11 cellular contexts compared by ENCODE assay signal in the genomic region with DNA sequence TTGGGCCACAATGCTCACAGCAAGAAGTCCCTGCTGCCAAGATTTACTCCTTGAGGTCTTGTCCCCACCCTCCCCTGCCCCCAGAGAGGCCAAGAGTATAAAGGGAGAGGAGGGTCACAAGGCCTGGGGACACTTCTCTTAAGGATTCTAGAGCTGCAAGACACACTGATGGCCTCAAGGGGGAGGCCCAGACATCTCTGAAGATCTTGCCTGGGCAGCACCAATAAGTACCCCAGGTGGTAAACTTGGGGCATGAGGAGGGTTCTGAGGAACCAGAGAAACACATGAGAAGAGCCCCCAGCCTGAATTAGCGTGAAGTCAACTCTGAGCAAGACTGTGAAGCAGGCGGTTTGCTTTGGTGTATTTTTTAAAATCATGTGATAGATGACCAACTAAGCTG. TPM values are rescaled to one million over a fixed set of nuclear protein-coding genes. Genes with fewer than 3 reads are reported as not detected.
DNase-seq lines count a peak whose midpoint lies in the region; ATAC-seq, FAIRE-seq and TF ChIP-seq lines count a peak whose summit lies in the region.
"Had no signal": no experiment of that assay in that cellular context is flagged by ENCODE, and none has a peak within 500 bp of the region (broad histone marks: within the 10 kb centered on the region; RNA-seq: fewer than 3 reads in every experiment).

No MANE protein-coding gene starts in this region.

- H3K9me1 ChIP-seq in K562 (ENCODE audit: control insufficient read depth, insufficient read depth, low read length) = no peaks in the 10 kb centered on the region

- H3K4me1 Mint-ChIP-seq in osteocyte (ENCODE audit: unreplicated experiment) (no peaks in the 10 kb centered on the region), immature natural killer cell (no peaks in the 10 kb centered on the region)
- H3K4me1 Mint-ChIP-seq: activated CD4-positive, alpha-beta memory T cell treated with anti-CD3 and anti-CD28 coated beads, Interleukin-2, amount 10 ng/mL, durations not matched to agents 7 days and 5 days had no signal

- peak in 1 of 2 experiments; percentile 37; a peak in 2 of 4 replicates for TF ChIP-seq RAD21 in K562 (CRISPR knock-in tag; conservative IDR thresholded peaks at IDR 0.05 in 1 of 2, IDR thresholded peaks at IDR 0.05 in 1 of 2)

- no peak for TF ChIP-seq POLR2A in K562 (conservative IDR thresholded peaks at IDR 0.05)
- TF ChIP-seq POLR2A in transverse colon (IDR thresholded peaks at IDR 0.05) = no peak

- H3K27me3 Mint-ChIP-seq in osteocyte (ENCODE audit: unreplicated experiment) (peaks cover 30% of the 10 kb centered on the region), immature natural killer cell (ENCODE audit: low read depth in 3 of 3) (peaks cover 2 to 3% (median 2%) of the 10 kb centered on the region in 3 donors)

- no peak overlapping the region for H2AFZ ChIP-seq in K562 (ENCODE audit: low read depth, low read length)

- BruUV-seq in K562 (replicated peaks; lab: Mats Ljungman, UMichigan) = no TSS peak

- H3K36me3 Mint-ChIP-seq in osteocyte (ENCODE audit: unreplicated experiment) (no peaks in the 10 kb centered on the region), immature natural killer cell (no peaks in the 10 kb centered on the region)

- no peaks in the 10 kb centered on the region for H3K36me3 ChIP-seq in K562 (ENCODE audit: control insufficient read depth, insufficient read depth, low read length)
- no peaks in the 10 kb centered on the region for H3K36me3 ChIP-seq in transverse colon

- DNase-seq in NCI-H82 (lab: John Stamatoyannopoulos, UW) (peak; percentile 54), NCI-H82 treated with DMSO at 0.1 percent for 48 hours (lab: John Stamatoyannopoulos, UW; ENCODE audit: unreplicated experiment) (no peak), K562 (ENCODE audit: extremely low read depth in 1 of 4, low spot score in 3 of 4) (peak in 3 of 4 experiments; percentile 25 to 30 (median 30)), osteocyte (ENCODE audit: extremely low spot score, unreplicated experiment) (no peak), transverse colon (no peak), immature natural killer cell (no peak)
- DNase-seq in stimulated activated CD4-positive, alpha-beta T cell treated with anti-CD3 and anti-CD28 coated beads, Interleukin-4, amount 100 ng/mL, for 24 hours = no peak
- DNase-seq: activated CD4-positive, alpha-beta memory T cell treated with anti-CD3 and anti-CD28 coated beads, Interleukin-2, amount 10 ng/mL, durations not matched to agents 7 days and 5 days; NCI-H524 treated with DMSO at 0.1 percent for 48 hours had no signal

- H4K20me1 ChIP-seq in K562 (replicated peaks; ENCODE audit: control insufficient read depth, insufficient read depth, low read length) = 0 out of 2 replicates have a peak, but pooled peaks cover 3% of the 10 kb centered on the region

- peak; percentile 83 for ATAC-seq in K562
- ATAC-seq: sciatic nerve had no signal

- H3K79me2 ChIP-seq in K562 (ENCODE audit: control insufficient read depth, insufficient read depth, low read length) = no peaks in the 10 kb centered on the region

- H3K9ac ChIP-seq in K562 (ENCODE audit: insufficient read depth in 1 of 2, low read depth in 2 of 2, low read length in 2 of 2) = no peak overlapping the region; a peak in 1 of 4 replicates

- no peak overlapping the region for H3K4me3 ChIP-seq in K562
- H3K4me3 ChIP-seq in transverse colon = no peak overlapping the region

- peaks cover 30 to 48% of the 10 kb centered on the region in 2 experiments for H3K27me3 ChIP-seq in K562 (ENCODE audit: control insufficient read depth in 2 of 2, insufficient read depth in 2 of 2, low read length in 2 of 2)
- H3K27me3 ChIP-seq in transverse colon = peaks cover 4% of the 10 kb centered on the region

- peaks cover 0 to 16% of the 10 kb centered on the region in 2 experiments; a peak in 4 of 5 replicates for H3K4me1 ChIP-seq in K562 (replicated peaks in 1 of 2; ENCODE audit: control insufficient read depth in 2 of 2, insufficient read depth in 2 of 2, low read length in 2 of 2)
- H3K4me1 ChIP-seq in transverse colon = no peaks in the 10 kb centered on the region

- H3K9me3 Mint-ChIP-seq in osteocyte (ENCODE audit: unreplicated experiment) (no peaks in the 10 kb centered on the region), immature natural killer cell (no peaks in the 10 kb centered on the region)
- H3K9me3 Mint-ChIP-seq: activated CD4-positive, alpha-beta memory T cell treated with anti-CD3 and anti-CD28 coated beads, Interleukin-2, amount 10 ng/mL, durations not matched to agents 7 days and 5 days had no signal

- H3K27ac Mint-ChIP-seq in osteocyte (ENCODE audit: unreplicated experiment) (no peak overlapping the region), immature natural killer cell (no peak overlapping the region)
- H3K27ac Mint-ChIP-seq: activated CD4-positive, alpha-beta memory T cell treated with anti-CD3 and anti-CD28 coated beads, Interleukin-2, amount 10 ng/mL, durations not matched to agents 7 days and 5 days had no signal

- CTCF ChIA-PET in K562 (lab: Yijun Ruan, JAX; ENCODE audit: low intra/inter-chr PET ratio) = no interaction called here

- H3K9me3 ChIP-seq in K562 (replicated peaks; ENCODE audit: control insufficient read depth, insufficient read depth, low read depth, low read length) = no peaks in the 10 kb centered on the region
- no peaks in the 10 kb centered on the region for H3K9me3 ChIP-seq in transverse colon

- FAIRE-seq in K562 (lab: Jason Lieb, UNC) = no peak

- H3K4me3 Mint-ChIP-seq in osteocyte (ENCODE audit: unreplicated experiment) (no peak overlapping the region), immature natural killer cell (no peak overlapping the region)
- H3K4me3 Mint-ChIP-seq: activated CD4-positive, alpha-beta memory T cell treated with anti-CD3 and anti-CD28 coated beads, Interleukin-2, amount 10 ng/mL, durations not matched to agents 7 days and 5 days had no signal

- TF ChIP-seq CTCF in LNCAP (IDR thresholded peaks at IDR 0.05) (peak; percentile 22; the same call in 1 of the 2 replicates), K562 (IDR thresholded peaks at IDR 0.05 in 2 of 3, conservative IDR thresholded peaks at IDR 0.05 in 1 of 3; ENCODE audit: insufficient read depth in 2 of 3, low read depth in 1 of 3, low read length in 3 of 3) (peak; percentile 42 to 57 (median 46); a peak in 5 of 6 replicates), osteocyte (IDR thresholded peaks at IDR 0.05) (peak; percentile 22), transverse colon (IDR thresholded peaks at IDR 0.05) (no peak)

- intact Hi-C loops in K562 (cut with micrococcal nuclease) = no loop called here
- intact Hi-C loops in transverse colon (cut with DNase I; ENCODE audit: low total_unique reads) = no loop called here

- WGBS in K562 (ENCODE audit: insufficient coverage, low coverage, missing lambda C conversion rate) = 0% methylated on average over 2 of the region's 2 CpGs
- 67 to 94% methylated on average over 2 of the region's 2 CpGs for WGBS in transverse colon (ENCODE audit: low coverage in 1 of 2), 2 donors

- H3K4me2 ChIP-seq in K562 (ENCODE audit: insufficient read depth, low read length) = no peak overlapping the region

- POLR2A ChIA-PET in K562 (lab: Yijun Ruan, JAX) = interaction anchor here (0.6 to 1.2 kb wide), 4 partner anchors 11 to 117 kb away, joined by 3 to 4 read pairs (median 4); no protein-coding TSS in a partner anchor

- in situ Hi-C loops in K562 (cut with MboI) = no loop called here
- in situ Hi-C loops in transverse colon (cut with MboI; ENCODE audit: low pct_ligation_motif_present in 1 of 4, low pct_unique_long_range_greater_than_20kb in 1 of 4, low sequenced_read_pairs in 3 of 4) = no loop called here

- H3K27ac ChIP-seq in K562 (ENCODE audit: extremely low read depth, low read depth, low read length) = no peak overlapping the region
- no peak overlapping the region for H3K27ac ChIP-seq in transverse colon

- TF ChIP-seq EP300 in K562 (IDR thresholded peaks at IDR 0.05; ENCODE audit: low read length) = no peak
- no peak for TF ChIP-seq EP300 in transverse colon (IDR thresholded peaks at IDR 0.05; ENCODE audit: low read depth)

RNA-seq across cellular contexts. Expression of a gene that starts 26.8 kb away (rescaled TPM):
- total RNA-seq in K562 (2011; cell fraction: chromatin; rRNA removed; ENCODE audit: low replicate concordance) = 160 and 172 TPM in 2 replicates
- total RNA-seq in K562 (2011; cell fraction: nucleolus; rRNA removed) = 62.4 and 79.2 TPM in 2 replicates
- 88.1 and 88.9 TPM in 2 replicates for total RNA-seq in K562 (2011; cell fraction: nucleoplasm; rRNA removed)
- 28.7 and 40.9 TPM in 2 replicates for total RNA-seq in K562 (2014; rRNA removed)
- 28.4 and 28.5 TPM in 2 replicates for total RNA-seq in K562 (2014; rRNA removed; fragmentation: Illumina TruSeq; extraction: Trizol)
- total RNA-seq in K562 (2015; rRNA removed; fragmentation: Illumina TruSeq; extraction: Trizol) = 32.5 and 35.9 TPM in 2 replicates
- 43.7 and 45.7 TPM in 2 replicates for total RNA-seq in K562 (2021)
- 44.6 and 57.3 TPM in 2 replicates for polyA plus RNA-seq in K562 (2011; rRNA removed)
- 29.4 and 34.9 TPM in 2 replicates for polyA plus RNA-seq in K562 (2011; cell fraction: cytosol; rRNA removed)
- polyA plus RNA-seq in K562 (2011; cell fraction: nucleus; rRNA removed) = 111 TPM in 2 replicates
- 15.8 and 19.3 TPM in 2 replicates for polyA plus RNA-seq in K562 (2012)
- polyA plus RNA-seq in K562 (2014; fragmentation: Illumina TruSeq; extraction: Trizol) = 25.7 and 29.4 TPM in 2 replicates
- 1 to 10 TPM; 8.8 to 9.1 TPM for polyA plus RNA-seq in K562 (2014; fragmentation: Nextera tagmentation; extraction: Ambion mirVana)
- 22.7 and 27.4 TPM in 2 replicates for polyA plus RNA-seq in K562 (2014; rRNA removed)
- 86.8 and 126 TPM in 2 replicates for polyA minus RNA-seq in K562 (2011; rRNA and poly(A)+ RNA removed)
- 29.8 and 38.3 TPM in 2 replicates for polyA minus RNA-seq in K562 (2011; cell fraction: cytosol; rRNA and poly(A)+ RNA removed)
- 23.7 and 38.2 TPM in 2 replicates for polyA minus RNA-seq in K562 (2011; cell fraction: nucleus; rRNA and poly(A)+ RNA removed)
- 47.3 and 47.4 TPM in 2 replicates for total RNA-seq in osteocyte
- 10 to 100 TPM; 43.2 to 79.6 (median 53.1) TPM for total RNA-seq in transverse colon
- 10 to 100 TPM in 2 of 3 donors, 1 to 10 TPM in 1; 9.3 to 24.2 (median 20.5) TPM for polyA plus RNA-seq in immature natural killer cell

RNA-seq across cellular contexts. Expression of a gene that starts 53.0 kb away (rescaled TPM):
- total RNA-seq in K562 (2011; cell fraction: chromatin; rRNA removed; ENCODE audit: low replicate concordance) = 0.07 TPM in 1 of 2 replicates, not detected in the other
- total RNA-seq in K562 (2011; cell fraction: nucleolus; rRNA removed) = under 0.01 and 0.13 TPM in 2 replicates
- 0.15 TPM in 1 of 2 replicates, not detected in the other for total RNA-seq in K562 (2011; cell fraction: nucleoplasm; rRNA removed)
- total RNA-seq in K562 (2014; rRNA removed) = not detected in 2 replicates
- total RNA-seq in K562 (2014; rRNA removed; fragmentation: Illumina TruSeq; extraction: Trizol) = not detected in 2 replicates
- total RNA-seq in K562 (2015; rRNA removed; fragmentation: Illumina TruSeq; extraction: Trizol) = not detected in 2 replicates
- not detected in 2 replicates for total RNA-seq in K562 (2021)
- not detected in 2 replicates for polyA plus RNA-seq in K562 (2011; rRNA removed)
- not detected in 2 replicates for polyA plus RNA-seq in K562 (2011; cell fraction: cytosol; rRNA removed)
- polyA plus RNA-seq in K562 (2011; cell fraction: nucleus; rRNA removed) = not detected in 2 replicates
- not detected in 2 replicates for polyA plus RNA-seq in K562 (2012)
- polyA plus RNA-seq in K562 (2014; fragmentation: Illumina TruSeq; extraction: Trizol) = not detected in 2 replicates
- polyA plus RNA-seq in K562 (2014; fragmentation: Nextera tagmentation; extraction: Ambion mirVana) = not detected
- polyA plus RNA-seq in K562 (2014; rRNA removed) = 0.04 TPM in 1 of 2 replicates, not detected in the other
- polyA minus RNA-seq in K562 (2011; rRNA and poly(A)+ RNA removed) = not detected in 2 replicates
- not detected in 2 replicates for polyA minus RNA-seq in K562 (2011; cell fraction: cytosol; rRNA and poly(A)+ RNA removed)
- polyA minus RNA-seq in K562 (2011; cell fraction: nucleus; rRNA and poly(A)+ RNA removed) = not detected in 2 replicates
- not detected in 2 replicates for total RNA-seq in osteocyte
- total RNA-seq in transverse colon = under 1 TPM in 1 of 4 donors, not detected in 3; 0.16 TPM
- under 1 TPM in 1 of 3 donors, not detected in 2; 0.16 TPM for polyA plus RNA-seq in immature natural killer cell

Comparison
In these comparisons a context has a peak if more than half of its experiments do, and no peak if none do; other contexts are left out.
1. DNase-seq: peak in NCI-H82 (single experiment) and K562 (3 of 4); none in NCI-H82 treated with DMSO at 0.1 percent for 48 hours (single experiment), osteocyte (single experiment), transverse colon (single experiment), stimulated activated CD4-positive, alpha-beta T cell treated with anti-CD3 and anti-CD28 coated beads, Interleukin-4, amount 100 ng/mL, for 24 hours (single experiment) and immature natural killer cell (0 of 3).
2. CTCF ChIP-seq: peak in LNCAP (single experiment), K562 (3 of 3) and osteocyte (single experiment); none in transverse colon (0 of 5).